8 cellular contexts compared by ENCODE assay signal in the genomic region with DNA sequence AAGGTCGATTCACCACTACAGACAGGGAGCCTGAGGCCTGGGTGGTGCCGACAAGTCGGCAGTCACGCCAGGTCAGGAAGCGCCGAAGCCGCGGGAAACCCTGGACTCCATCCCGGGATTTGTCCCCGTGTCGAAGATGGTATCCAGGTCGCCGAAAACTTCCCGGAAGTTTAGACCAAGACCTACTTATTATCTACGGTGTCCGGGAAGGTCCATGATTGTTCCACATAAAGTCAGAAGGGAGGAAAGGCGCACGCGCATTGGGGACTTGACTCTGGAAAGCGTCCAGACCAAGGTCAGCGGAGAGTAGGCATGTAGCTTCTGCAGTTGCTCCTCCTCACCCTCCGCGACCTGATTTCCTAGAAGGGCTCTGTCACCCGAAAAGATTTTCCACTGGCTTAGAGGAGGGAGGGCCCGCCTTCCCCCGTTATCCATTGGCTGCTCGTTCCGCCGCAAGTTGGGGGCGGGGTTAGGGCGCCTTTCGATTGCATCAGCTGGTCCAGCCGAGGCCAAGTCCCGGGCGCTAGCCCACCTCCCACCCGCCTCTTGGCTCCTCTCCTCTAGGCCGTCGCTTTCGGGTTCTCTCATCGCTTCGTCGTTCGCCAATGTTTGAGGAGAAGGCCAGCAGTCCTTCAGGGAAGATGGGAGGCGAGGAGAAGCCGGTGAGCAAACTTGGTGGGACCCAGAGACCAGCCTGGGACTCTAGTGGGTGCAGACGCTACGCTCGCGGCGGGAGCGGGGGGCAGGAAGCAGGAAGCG. TPM values are rescaled to one million over a fixed set of nuclear protein-coding genes. Genes with fewer than 3 reads are reported as not detected.
DNase-seq lines count a peak whose midpoint lies in the region; ATAC-seq and TF ChIP-seq lines count a peak whose summit lies in the region.

TSS of gene TARS1 (plus strand) at position 484 of the 759 bp plus-strand sequence. CDS start at position 606, 122 bp downstream.

- H3K4me1 Mint-ChIP-seq in nephron progenitor cell, result peaks cover 14% of the 10 kb centered on the region
- H3K4me1 Mint-ChIP-seq in stimulated activated naive CD8-positive, alpha-beta T cell treated with anti-CD3 and anti-CD28 coated beads, Interleukin-15, amount 100 ng/mL, for 72 hours, result peaks cover 37% of the 10 kb centered on the region

- no peaks in the 10 kb centered on the region for H3K27me3 ChIP-seq in HAP-1 (ENCODE audit: low read depth)
- no peaks in the 10 kb centered on the region for H3K27me3 ChIP-seq in MG63

- H3K4me1 ChIP-seq in HAP-1, result peaks cover 29% of the 10 kb centered on the region

- no peaks in the 10 kb centered on the region for H3K9me3 ChIP-seq in HAP-1
- H3K9me3 ChIP-seq in MG63, result no peaks in the 10 kb centered on the region

- ATAC-seq in stimulated activated naive CD8-positive, alpha-beta T cell treated with anti-CD3 and anti-CD28 coated beads, Interleukin-15, amount 100 ng/mL, for 72 hours, result peak; percentile 98

- H3K36me3 Mint-ChIP-seq in nephron progenitor cell (ENCODE audit: low read depth), result peaks cover 26% of the 10 kb centered on the region

- DNase-seq in G401 (ENCODE audit: low spot score) (peak; percentile 100), HAP-1 (ENCODE audit: low spot score in 2 of 2) (peak; percentile 98), MG63 (peak; percentile 100), SHP77 (lab: John Stamatoyannopoulos, UW) (peak; percentile 100), fibroblast of the conjunctiva (ENCODE audit: low read depth) (peak; percentile 100), nephron progenitor cell (peak; percentile 97)
- DNase-seq in activated effector memory CD4-positive, alpha-beta T cell treated with Interleukin-2 at 50 U/mL for 16 hours, result peak; percentile 90
- DNase-seq in stimulated activated naive CD8-positive, alpha-beta T cell treated with anti-CD3 and anti-CD28 coated beads, Interleukin-15, amount 100 ng/mL, for 72 hours, result peak; percentile 94 to 97

- H3K36me3 ChIP-seq in HAP-1 (replicated peaks), result peaks cover 27% of the 10 kb centered on the region
- peaks cover 38% of the 10 kb centered on the region for H3K36me3 ChIP-seq in MG63

- H3K27me3 Mint-ChIP-seq in nephron progenitor cell (ENCODE audit: low read depth, poor library complexity), result no peaks in the 10 kb centered on the region
- no peaks in the 10 kb centered on the region for H3K27me3 Mint-ChIP-seq in stimulated activated naive CD8-positive, alpha-beta T cell treated with anti-CD3 and anti-CD28 coated beads, Interleukin-15, amount 100 ng/mL, for 72 hours

- in situ Hi-C loops in G401 (cut with HindIII; ENCODE audit: low sequenced_read_pairs) (no loop called here), HAP-1 (cut with MboI; ENCODE audit: low sequenced_read_pairs) (no loop called here)

- no peaks in the 10 kb centered on the region for H3K9me3 Mint-ChIP-seq in nephron progenitor cell
- no peaks in the 10 kb centered on the region for H3K9me3 Mint-ChIP-seq in stimulated activated naive CD8-positive, alpha-beta T cell treated with anti-CD3 and anti-CD28 coated beads, Interleukin-15, amount 100 ng/mL, for 72 hours

- H3K4me3 ChIP-seq in HAP-1, result peak within 1 kb of the TSS; percentile 96
- peak within 1 kb of the TSS; percentile 79 for H3K4me3 ChIP-seq in MG63

- TF ChIP-seq CTCF in nephron progenitor cell (IDR thresholded peaks at IDR 0.05), result no peak

- no peak within 1 kb of the TSS for H3K27ac Mint-ChIP-seq in nephron progenitor cell
- H3K27ac Mint-ChIP-seq in stimulated activated naive CD8-positive, alpha-beta T cell treated with anti-CD3 and anti-CD28 coated beads, Interleukin-15, amount 100 ng/mL, for 72 hours, result no peak within 1 kb of the TSS

- no peak within 1 kb of the TSS for H3K4me3 Mint-ChIP-seq in nephron progenitor cell
- no peak within 1 kb of the TSS for H3K4me3 Mint-ChIP-seq in stimulated activated naive CD8-positive, alpha-beta T cell treated with anti-CD3 and anti-CD28 coated beads, Interleukin-15, amount 100 ng/mL, for 72 hours

RNA-seq across cellular contexts. Expression of gene TARS1, which starts in this region (rescaled TPM):
- total RNA-seq in G401 (2014; rRNA removed; shearing (Covaris generic)), result 216 and 311 TPM in 2 replicates
- 433 and 1,067 TPM in 2 replicates for total RNA-seq in MG63 (2014; rRNA removed; shearing (Covaris generic); ENCODE audit: low replicate concordance)

Comparison
In these comparisons a context has a peak if more than half of its experiments do, and no peak if none do; other contexts are left out.
1. Peak in every context shown above with its lines: DNase-seq, ATAC-seq and H3K4me3 ChIP-seq.